In genomic region chr17:50274142-50274944, GRCh38 we compare ENCODE assay signal across 8 cellular contexts. TPM values are rescaled to one million over a fixed set of nuclear protein-coding genes. Genes with fewer than 3 reads are reported as not detected.
DNase-seq lines count a peak whose midpoint lies in the region; ATAC-seq, FAIRE-seq and TF ChIP-seq lines count a peak whose summit lies in the region.

TMEM92 (plus strand) TSS chr17:50274466; CDS start chr17:50274502, 36 bp downstream.

- ATAC-seq in GM18873 (IDR thresholded peaks at IDR 0.05; ENCODE audit: low FRiP score, unreplicated experiment) (no peak), HG03108 (IDR thresholded peaks at IDR 0.05; ENCODE audit: unreplicated experiment) (no peak)

- FAIRE-seq in bronchial epithelial cell (lab: Jason Lieb, UNC) = no peak

- H3K27me3 ChIP-seq in BE2C (peaks cover 4% of the 10 kb centered on the region; the same call in 1 of the 2 replicates), bronchial epithelial cell (ENCODE audit: control insufficient read depth, insufficient read depth, low read length) (no peaks in the 10 kb centered on the region), mononuclear cell (ENCODE audit: insufficient read depth, low read length) (peaks cover 16% of the 10 kb centered on the region)

- H3K4me1 ChIP-seq in BE2C (no peaks in the 10 kb centered on the region), mononuclear cell (ENCODE audit: insufficient read depth, low read length) (peaks cover 26% of the 10 kb centered on the region)

- TF ChIP-seq CTCF in BE2C (IDR thresholded peaks at IDR 0.05; ENCODE audit: low read depth, low read length) (no peak), bronchial epithelial cell (IDR thresholded peaks at IDR 0.05; ENCODE audit: insufficient read depth, low read length, severe bottlenecking) (no peak)

- H3K4me3 ChIP-seq in BE2C (ENCODE audit: low read depth, low read length) (no peak within 1 kb of the TSS), bronchial epithelial cell (ENCODE audit: low read depth, low read length) (peak within 1 kb of the TSS; percentile 58), mononuclear cell (ENCODE audit: low read length) (peak within 1 kb of the TSS; percentile 28)

- DNase-seq in BE2C = peak; percentile 43
- peak; percentile 83 for DNase-seq in HPDE6-E6E7 (ENCODE audit: extremely low spot score)
- peak; percentile 68 for DNase-seq in bronchial epithelial cell (ENCODE audit: low read depth)
- DNase-seq in NCI-H2081 (lab: John Stamatoyannopoulos, UW) = no peak
- DNase-seq in RKO (ENCODE audit: low spot score) = no peak

- H3K9me3 ChIP-seq in BE2C = no peaks in the 10 kb centered on the region
- no peaks in the 10 kb centered on the region for H3K9me3 ChIP-seq in mononuclear cell (ENCODE audit: low read depth, low read length)

- H3K36me3 ChIP-seq in BE2C = no peaks in the 10 kb centered on the region
- no peaks in the 10 kb centered on the region for H3K36me3 ChIP-seq in bronchial epithelial cell (ENCODE audit: control insufficient read depth, insufficient read depth, low read length)

RNA-seq across cellular contexts. Expression of gene TMEM92, which starts in this region (rescaled TPM):
- not detected for polyA plus RNA-seq in BE2C (2012; ENCODE audit: insufficient read depth, insufficient read length, low read depth)
- total RNA-seq in bronchial epithelial cell (0.26 and 0.64 TPM in 2 replicates), mononuclear cell (not detected)

Comparison
In these comparisons a context has a peak if more than half of its experiments do, and no peak if none do; other contexts are left out.
1. Peak in DNase-seq and H3K4me3 ChIP-seq in bronchial epithelial cell; RNA of the gene not detected or under 1 TPM.
2. DNase-seq: peak in BE2C (single experiment) and HPDE6-E6E7 (single experiment); none in NCI-H2081 (0 of 2) and RKO (single experiment).